ENCODE assay signal across 34 cellular contexts in the genomic region with DNA sequence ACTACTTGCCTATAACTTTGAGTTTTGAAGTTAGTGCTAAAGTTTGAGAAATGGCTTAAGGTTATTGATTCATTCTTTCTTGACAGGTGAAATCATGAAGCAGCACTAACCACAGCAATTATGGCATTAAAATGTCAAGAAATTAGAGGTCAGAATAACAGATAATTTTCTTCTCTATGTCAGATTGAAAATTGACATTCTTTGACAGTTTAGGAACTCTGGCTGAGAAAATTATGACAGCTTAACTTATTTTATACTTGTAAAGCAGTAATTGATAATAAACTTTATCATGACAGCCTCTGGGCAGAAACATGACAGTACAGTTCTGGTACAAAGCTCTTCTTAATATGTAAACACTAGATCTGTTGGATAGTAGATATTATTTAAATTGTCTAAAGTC.
"Had no signal": no experiment of that assay in that cellular context is flagged by ENCODE, and none has a peak within 500 bp of the region (broad histone marks: within the 10 kb centered on the region; RNA-seq: fewer than 3 reads in every experiment).

No MANE protein-coding gene starts in this region.

- H3K4me3 ChIP-seq: adrenal gland, ascending aorta, body of pancreas, breast epithelium, cardiac muscle cell had no signal

- ATAC-seq: activated naive CD4-positive, alpha-beta T cell treated with anti-CD3 and anti-CD28 coated beads, Interleukin-2, amount 50 U/mL, for 72 hours; activated naive CD8-positive, alpha-beta T cell treated with anti-CD3 and anti-CD28 coated beads, Interleukin-2, amount 50 U/mL, for 24 hours; activated T-cell treated with anti-CD3 and anti-CD28 coated beads, Interleukin-2, amount 50 U/mL, for 4 hours; activated T-cell treated with anti-CD3 and anti-CD28 coated beads, Interleukin-2, amount 50 U/mL, for 72 hours; activated T-helper 17 cell treated with anti-CD3 and anti-CD28 coated beads, Interleukin-2, amount 50 U/mL, for 72 hours; body of pancreas had no signal

- H3K27ac ChIP-seq: adrenal gland, ascending aorta, body of pancreas, brain microvascular endothelial cell, breast epithelium, cardiac muscle cell had no signal

- H3K27me3 ChIP-seq: adrenal gland, ascending aorta, body of pancreas, brain microvascular endothelial cell, breast epithelium, cardiac muscle cell had no signal

- H3K9me3 ChIP-seq: adrenal gland, ascending aorta, body of pancreas, breast epithelium had no signal

- H3K4me1 ChIP-seq: adrenal gland, ascending aorta, body of pancreas, breast epithelium had no signal

- H3K36me3 ChIP-seq: adrenal gland, ascending aorta, brain microvascular endothelial cell, breast epithelium, cardiac muscle cell had no signal

- FAIRE-seq: astrocyte, bronchial epithelial cell had no signal

- DNase-seq: activated effector memory CD4-positive, alpha-beta T cell treated with anti-CD3 and anti-CD28 coated beads, Interleukin-2, amount 50 U/mL, for 16 hours; activated effector memory CD4-positive, alpha-beta T cell treated with Interleukin-2 at 50 U/mL for 16 hours; activated gamma-delta T cell; activated gamma-delta T cell treated with Interleukin-2 at 50 U/mL for 16 hours; activated naive CD4-positive, alpha-beta T cell; activated naive CD4-positive, alpha-beta T cell treated with anti-CD3 and anti-CD28 coated beads for 36 hours; activated naive CD4-positive, alpha-beta T cell treated with anti-CD3 and anti-CD28 coated beads, Interleukin-2, amount 10 ng/mL, durations not matched to agents 7 days and 5 days; activated naive CD4-positive, alpha-beta T cell treated with anti-CD3 and anti-CD28 coated beads, Interleukin-2, amount 50 U/mL, for 16 hours; activated naive CD4-positive, alpha-beta T cell treated with Interleukin-2 at 50 U/mL for 16 hours; activated naive CD8-positive, alpha-beta T cell treated with anti-CD3 and anti-CD28 coated beads for 36 hours; activated naive CD8-positive, alpha-beta T cell treated with anti-CD3 and anti-CD28 coated beads, Interleukin-2, amount 10 ng/mL, durations not matched to agents 7 days and 5 days; activated naive CD8-positive, alpha-beta T cell treated with anti-CD3 and anti-CD28 coated beads, Interleukin-2, amount 50 U/mL, for 24 hours; activated T-cell treated with anti-CD3 and anti-CD28 coated beads, Interleukin-2, amount 50 U/mL, for 1 hour; activated T-cell treated with anti-CD3 and anti-CD28 coated beads, Interleukin-2, amount 50 U/mL, for 24 hours; activated T-cell treated with anti-CD3 and anti-CD28 coated beads, Interleukin-2, amount 50 U/mL, for 4 hours; activated T-cell treated with anti-CD3 and anti-CD28 coated beads, Interleukin-2, amount 50 U/mL, for 48 hours; activated T-cell treated with anti-CD3 and anti-CD28 coated beads, Interleukin-2, amount 50 U/mL, for 72 hours; adrenal gland; amniotic stem cell; amygdala; anterior cingulate cortex; aorta; body of pancreas; brain microvascular endothelial cell; caudate nucleus; central memory CD4-positive, alpha-beta T cell; cerebellar nuclear complex had no signal
